ENCODE assay signal across 27 cellular contexts in genomic region chr16:26762596-26762995, GRCh38.
DNase-seq lines count a peak whose midpoint lies in the region; ATAC-seq, FAIRE-seq and TF ChIP-seq lines count a peak whose summit lies in the region.
"Had no signal": no experiment of that assay in that cellular context is flagged by ENCODE, and none has a peak within 500 bp of the region (broad histone marks: within the 10 kb centered on the region; RNA-seq: fewer than 3 reads in every experiment).

No MANE protein-coding gene starts in this region.

- H3F3A ChIP-seq in GM23338 (replicated peaks; ENCODE audit: low read depth): no peaks in the 10 kb centered on the region

- peak; percentile 17 for DNase-seq in GM23338 (ENCODE audit: low spot score)
- DNase-seq in K562 (ENCODE audit: extremely low read depth in 1 of 4, low spot score in 3 of 4): no peak
- DNase-seq in mesendoderm: peak; percentile 13
- no peak for DNase-seq in activated T-cell treated with anti-CD3 and anti-CD28 coated beads for 4 hours
- DNase-seq: C1 segment of cervical spinal cord; Caco-2; CD8-positive, alpha-beta T cell; IMR-90; NCI-H1092; NCI-H1417 treated with DMSO at 0.1 percent for 48 hours; NCI-H1694 treated with DMSO at 0.1 percent for 48 hours; NCI-H2081; NCI-H2227 treated with DMSO at 0.1 percent for 48 hours; NCI-H510A; NCI-H774; NK-92 treated with Interleukin-12 subunit alpha and Interleukin-12 subunit beta, amount 100 ng/mL, for 24 hours; PC-3; SK-N-SH; SW 1271 had no signal

- H3K4me3 Mint-ChIP-seq in GM23338: no peak overlapping the region
- H3K4me3 Mint-ChIP-seq: CD8-positive, alpha-beta T cell had no signal

- H2BK5ac ChIP-seq in mesendoderm (ENCODE audit: low read length): no peak overlapping the region

- no peak for TF ChIP-seq POLR2A in K562 (conservative IDR thresholded peaks at IDR 0.05)

- H3K9me2 ChIP-seq in GM23338 (ENCODE audit: insufficient read depth): no peaks in the 10 kb centered on the region
- H3K9me2 ChIP-seq: SK-N-SH had no signal

- no peaks in the 10 kb centered on the region for H3K9me1 ChIP-seq in K562 (ENCODE audit: control insufficient read depth, insufficient read depth, low read length)

- no peak overlapping the region for H4K5ac ChIP-seq in mesendoderm (ENCODE audit: low read length)

- intact Hi-C loops in K562 (cut with micrococcal nuclease): no loop called here

- H4K20me1 ChIP-seq in GM23338 (replicated peaks; ENCODE audit: insufficient read depth) (no peaks in the 10 kb centered on the region), K562 (replicated peaks; ENCODE audit: control insufficient read depth, insufficient read depth, low read length) (no peaks in the 10 kb centered on the region)

- H3K9me3 ChIP-seq in HEK293 (ENCODE audit: control insufficient read depth, insufficient read depth, low read depth, low read length) (no peaks in the 10 kb centered on the region), K562 (replicated peaks; ENCODE audit: control insufficient read depth, insufficient read depth, low read depth, low read length) (no peaks in the 10 kb centered on the region)
- H3K9me3 ChIP-seq: Caco-2, SK-N-SH had no signal

- no peak overlapping the region for H2BK15ac ChIP-seq in mesendoderm (replicated peaks; ENCODE audit: low read depth)

- H3K79me1 ChIP-seq in mesendoderm (ENCODE audit: low read length): no peaks in the 10 kb centered on the region

- TF ChIP-seq CTCF in GM23338 (conservative IDR thresholded peaks at IDR 0.05; ENCODE audit: low read depth in 2 of 2) (no peak), HEK293 (tag by site-specific recombination; IDR thresholded peaks at IDR 0.05) (no peak), K562 (IDR thresholded peaks at IDR 0.05 in 2 of 3, conservative IDR thresholded peaks at IDR 0.05 in 1 of 3; ENCODE audit: insufficient read depth in 2 of 3, low read depth in 1 of 3, low read length in 3 of 3) (no peak)

- H3K9ac ChIP-seq in K562 (ENCODE audit: insufficient read depth in 1 of 2, low read depth in 2 of 2, low read length in 2 of 2) (no peak overlapping the region), mesendoderm (ENCODE audit: low read length) (no peak overlapping the region)
- H3K9ac ChIP-seq: SK-N-SH had no signal

- H3K23ac ChIP-seq in mesendoderm (ENCODE audit: low read length): no peak overlapping the region

- H3K4me3 ChIP-seq in GM23338 (no peak overlapping the region), HEK293 (ENCODE audit: low read depth, low read length) (no peak overlapping the region), K562 (no peak overlapping the region), mesendoderm (ENCODE audit: low read length) (no peak overlapping the region)

- TF ChIP-seq EP300 in K562 (IDR thresholded peaks at IDR 0.05; ENCODE audit: low read length): no peak

- H3K27ac Mint-ChIP-seq in GM23338: no peak overlapping the region
- H3K27ac Mint-ChIP-seq: CD8-positive, alpha-beta T cell had no signal

- H3K27me3 Mint-ChIP-seq in GM23338 (ENCODE audit: insufficient read depth, low read depth, poor library complexity): peaks cover 7% of the 10 kb centered on the region

- WGBS in K562 (ENCODE audit: insufficient coverage, low coverage, missing lambda C conversion rate): 4% methylated on average over 8 of the region's 8 CpGs
- no CpG with 5 or more reads among the region's 8 CpGs for WGBS in mesendoderm (ENCODE audit: extremely low coverage, insufficient coverage, low lambda C conversion rate)

- ATAC-seq in GM23338 (no peak; the same call in 2 of the 3 replicates), K562 (no peak), HG03280 (IDR thresholded peaks at IDR 0.05; ENCODE audit: unreplicated experiment) (no peak), GM18870 (IDR thresholded peaks at IDR 0.05; ENCODE audit: unreplicated experiment) (no peak)
- ATAC-seq: CD8-positive, alpha-beta T cell; PC-3 had no signal

- POLR2A ChIA-PET in HEK293 (lab: Yijun Ruan, JAX) (no interaction called here), K562 (lab: Yijun Ruan, JAX) (interaction anchor here (0.6 kb wide), 1 partner anchor 629 kb away, joined by 3 read pairs; no protein-coding TSS in a partner anchor)

- peaks cover 20% of the 10 kb centered on the region for H3K36me3 Mint-ChIP-seq in GM23338 (ENCODE audit: low read depth)
- H3K36me3 Mint-ChIP-seq: CD8-positive, alpha-beta T cell had no signal

- no peak overlapping the region for H3K56ac ChIP-seq in mesendoderm (ENCODE audit: low read length)

- CTCF ChIA-PET in HEK293 (lab: Yijun Ruan, JAX): no interaction called here
- CTCF ChIA-PET in K562 (lab: Yijun Ruan, JAX; ENCODE audit: low intra/inter-chr PET ratio): no interaction called here

- FAIRE-seq in K562 (lab: Jason Lieb, UNC): no peak
- FAIRE-seq: A204.1, G401.6, GM12892, GM19239, H54 had no signal

- H2BK120ac ChIP-seq in mesendoderm (ENCODE audit: low read depth, low read length): no peak overlapping the region

- no peak overlapping the region for H3K4ac ChIP-seq in mesendoderm (ENCODE audit: low read depth, low read length)

- H3K4me2 ChIP-seq in GM23338: no peak overlapping the region
- H3K4me2 ChIP-seq in K562 (ENCODE audit: insufficient read depth, low read length): no peak overlapping the region
- H3K4me2 ChIP-seq in mesendoderm (ENCODE audit: low read length): no peak overlapping the region
- H3K4me2 ChIP-seq: SK-N-SH had no signal

- H3K27me3 ChIP-seq in GM23338 (ENCODE audit: insufficient read depth) (no peaks in the 10 kb centered on the region), K562 (ENCODE audit: control insufficient read depth in 2 of 2, insufficient read depth in 2 of 2, low read length in 2 of 2) (no peaks in the 10 kb centered on the region), mesendoderm (ENCODE audit: insufficient read depth, low read length, poor library complexity) (no peaks in the 10 kb centered on the region)

- no peaks in the 10 kb centered on the region for H3K79me2 ChIP-seq in GM23338 (replicated peaks; ENCODE audit: insufficient read depth)
- no peaks in the 10 kb centered on the region for H3K79me2 ChIP-seq in K562 (ENCODE audit: control insufficient read depth, insufficient read depth, low read length)
- no peaks in the 10 kb centered on the region for H3K79me2 ChIP-seq in mesendoderm (ENCODE audit: control insufficient read depth, insufficient read depth, low read length)

- BruUV-seq in K562 (replicated peaks; lab: Mats Ljungman, UMichigan): no TSS peak

- no peak overlapping the region for H2AK5ac ChIP-seq in mesendoderm (ENCODE audit: low read length)

- H3K4me1 Mint-ChIP-seq in GM23338: no peaks in the 10 kb centered on the region

- H3K4me1 ChIP-seq in GM23338 (ENCODE audit: insufficient read depth): no peaks in the 10 kb centered on the region
- H3K4me1 ChIP-seq in HEK293 (ENCODE audit: control insufficient read depth, insufficient read depth, low read length): no peaks in the 10 kb centered on the region
- no peaks in the 10 kb centered on the region for H3K4me1 ChIP-seq in K562 (replicated peaks in 1 of 2; ENCODE audit: control insufficient read depth in 2 of 2, insufficient read depth in 2 of 2, low read length in 2 of 2)
- H3K4me1 ChIP-seq in mesendoderm (ENCODE audit: control insufficient read depth, low read depth, low read length): no peaks in the 10 kb centered on the region
- H3K4me1 ChIP-seq: Caco-2 had no signal

- no peak for TF ChIP-seq RAD21 in K562 (CRISPR knock-in tag; conservative IDR thresholded peaks at IDR 0.05 in 1 of 2, IDR thresholded peaks at IDR 0.05 in 1 of 2)

- H3K36me3 ChIP-seq in GM23338 (ENCODE audit: insufficient read depth): no peaks in the 10 kb centered on the region
- H3K36me3 ChIP-seq in HEK293 (ENCODE audit: control insufficient read depth in 2 of 2, insufficient read depth in 1 of 2, low read length in 2 of 2): no peaks in the 10 kb centered on the region
- no peaks in the 10 kb centered on the region for H3K36me3 ChIP-seq in K562 (ENCODE audit: control insufficient read depth, insufficient read depth, low read length)
- H3K36me3 ChIP-seq in mesendoderm (ENCODE audit: control insufficient read depth, insufficient read depth, low read length): no peaks in the 10 kb centered on the region

- H3K9me3 Mint-ChIP-seq in GM23338: peaks cover 91% of the 10 kb centered on the region
- H3K9me3 Mint-ChIP-seq: CD8-positive, alpha-beta T cell had no signal

- in situ Hi-C loops in K562 (cut with MboI): no loop called here

- H2AFZ ChIP-seq in GM23338 (no peak overlapping the region), K562 (ENCODE audit: low read depth, low read length) (no peak overlapping the region)

- no peak overlapping the region for H3K18ac ChIP-seq in mesendoderm (ENCODE audit: low read length)

- H4K8ac ChIP-seq in mesendoderm (ENCODE audit: low read depth, low read length): no peak overlapping the region

- H3K27ac ChIP-seq in GM23338 (ENCODE audit: low read depth): no peak overlapping the region
- H3K27ac ChIP-seq in HEK293 (ENCODE audit: extremely low read depth, low read depth, low read length): no peak overlapping the region
- no peak overlapping the region for H3K27ac ChIP-seq in K562 (ENCODE audit: extremely low read depth, low read depth, low read length)
- H3K27ac ChIP-seq in mesendoderm (ENCODE audit: low read depth, low read length): no peak overlapping the region

TF ChIP-seq in K562, 482 proteins besides CTCF, POLR2A, EP300 and RAD21:
- 0 out of 2 replicates have a peak, but pooled peaks have one; percentile 61 for TF ChIP-seq EHMT2 (IDR thresholded peaks at IDR 0.05)
- TF ChIP-seq ZNF324 (CRISPR knock-in tag; IDR thresholded peaks at IDR 0.05): no peak
TF ChIP-seq in K562: peak in this region for 1.

Comparison
In these comparisons a context has a peak if more than half of its experiments do, and no peak if none do; other contexts are left out.
1. DNase-seq: peak in GM23338 (single experiment) and mesendoderm (single experiment); none in K562 (0 of 4) and activated T-cell treated with anti-CD3 and anti-CD28 coated beads for 4 hours (single experiment).